Comparison of ENCODE assay signal across 19 cellular contexts in the genomic region with DNA sequence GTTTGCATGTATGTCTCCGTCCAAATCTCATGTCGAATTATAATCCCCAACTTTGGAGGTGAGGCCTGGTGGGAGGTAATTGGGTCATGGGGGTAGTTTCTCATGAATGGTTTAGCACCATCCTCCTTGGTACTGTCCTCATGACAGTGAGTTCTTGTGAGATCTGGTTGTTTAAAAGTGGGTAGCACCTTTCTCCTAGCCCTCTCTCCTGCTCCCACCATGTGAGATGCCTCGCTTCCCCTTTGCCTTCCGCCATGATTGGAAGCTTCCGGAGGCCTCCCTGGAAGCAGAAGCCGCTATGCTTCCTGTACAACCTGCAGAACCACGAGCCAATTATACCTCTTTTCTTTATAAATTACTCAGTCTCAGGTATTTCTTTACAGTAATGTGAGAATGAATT.
DNase-seq lines count a peak whose midpoint lies in the region; ATAC-seq, FAIRE-seq and TF ChIP-seq lines count a peak whose summit lies in the region.
"Had no signal": no experiment of that assay in that cellular context is flagged by ENCODE, and none has a peak within 500 bp of the region (broad histone marks: within the 10 kb centered on the region; RNA-seq: fewer than 3 reads in every experiment).

No MANE protein-coding gene starts in this region.

- H3K4me2 ChIP-seq in Karpas-422 (ENCODE audit: low read depth, low read length, poor library complexity, severe bottlenecking) = peak overlapping the region; percentile 45
- no peak overlapping the region; the same call in 1 of the 2 replicates for H3K4me2 ChIP-seq in GM12878 (ENCODE audit: control insufficient read depth, insufficient read depth)
- H3K4me2 ChIP-seq: hepatocyte had no signal

- peaks cover 94% of the 10 kb centered on the region for H3K79me2 ChIP-seq in Karpas-422 (ENCODE audit: low read length)
- peaks cover 61% of the 10 kb centered on the region for H3K79me2 ChIP-seq in GM12878 (ENCODE audit: control insufficient read depth, insufficient read depth, low read length)
- H3K79me2 ChIP-seq: hepatocyte had no signal

- no peak for TF ChIP-seq RAD21 in GM12878 (IDR thresholded peaks at IDR 0.05; ENCODE audit: insufficient read depth, low read depth, low read length)

- H3K27me3 ChIP-seq in Karpas-422 (ENCODE audit: low read length) (no peaks in the 10 kb centered on the region), GM12878 (replicated peaks in 1 of 2; ENCODE audit: control insufficient read depth in 2 of 2, insufficient read depth in 2 of 2, low read length in 1 of 2) (no peaks in the 10 kb centered on the region)
- H3K27me3 ChIP-seq: hepatocyte had no signal

- H3K9ac ChIP-seq in Karpas-422 (ENCODE audit: low read length) = no peak overlapping the region
- H3K9ac ChIP-seq in GM12878 (ENCODE audit: control insufficient read depth, insufficient read depth, low read length) = no peak overlapping the region

- no TSS peak for BruUV-seq in GM12878 (replicated peaks; lab: Mats Ljungman, UMichigan)

- H3K4me1 Mint-ChIP-seq in T-helper 2 cell treated with Interferon-gamma antibody and Interleukin-4, amounts not matched to agents 5 μg/mL and 100 μg/mL, for 36 hours (ENCODE audit: low read depth) = peaks cover 84% of the 10 kb centered on the region
- peaks cover 84% of the 10 kb centered on the region for H3K4me1 Mint-ChIP-seq in neural crest cell

- no peak for TF ChIP-seq EP300 in GM12878 (IDR thresholded peaks at IDR 0.05; ENCODE audit: borderline replicate concordance in 1 of 2, control insufficient read depth in 1 of 2, low read depth in 2 of 2, low read length in 2 of 2)

- H2AFZ ChIP-seq in Karpas-422 (ENCODE audit: low read length) (no peak overlapping the region), GM12878 (ENCODE audit: control insufficient read depth, low read depth, low read length) (no peak overlapping the region)
- H2AFZ ChIP-seq: hepatocyte had no signal

- CTCF ChIA-PET in GM12878 (lab: Yijun Ruan, JAX) = interaction anchor here (3.5 to 3.6 kb wide), 2 partner anchors 13 to 27 kb away, joined by 16 to 26 read pairs; no protein-coding TSS in a partner anchor

- 69% methylated on average over 7 of the region's 7 CpGs for WGBS in GM12878 (ENCODE audit: insufficient coverage, insufficient replicate concordance, low lambda C conversion rate, missing lambda C conversion rate)

- H3K27ac Mint-ChIP-seq in T-helper 2 cell treated with Interferon-gamma antibody and Interleukin-4, amounts not matched to agents 5 μg/mL and 100 μg/mL, for 36 hours = peak overlapping the region; percentile 95
- H3K27ac Mint-ChIP-seq in neural crest cell (ENCODE audit: unreplicated experiment) = peak overlapping the region; percentile 63

- no peaks in the 10 kb centered on the region for H3K9me3 Mint-ChIP-seq in T-helper 2 cell treated with Interferon-gamma antibody and Interleukin-4, amounts not matched to agents 5 μg/mL and 100 μg/mL, for 36 hours
- no peaks in the 10 kb centered on the region for H3K9me3 Mint-ChIP-seq in neural crest cell
- H3K9me3 Mint-ChIP-seq: CD14-positive monocyte had no signal

- no peak for TF ChIP-seq POLR2A in GM12878 (IDR thresholded peaks at IDR 0.05; ENCODE audit: low read depth, low read length)

- SMC1A ChIA-PET in GM12878 (lab: Charles Lee; ENCODE audit: uncharacterized antibody, unreplicated experiment) = interaction anchor here (3.3 to 4.2 kb wide), 3 partner anchors 10 to 13 kb away, joined by 13 to 78 read pairs (median 16); no protein-coding TSS in a partner anchor

- no peaks in the 10 kb centered on the region for H3K9me2 ChIP-seq in Karpas-422 (replicated peaks; ENCODE audit: insufficient read depth, low read length)

- no peak for ATAC-seq in GM12878
- ATAC-seq: esophagus mucosa, left cardiac atrium had no signal

- no peak for FAIRE-seq in GM12878 (lab: Jason Lieb, UNC)
- FAIRE-seq: TTC549 had no signal

- H4K20me1 ChIP-seq in Karpas-422 (ENCODE audit: insufficient read depth, low read depth, low read length) = no peaks in the 10 kb centered on the region
- H4K20me1 ChIP-seq in GM12878 (ENCODE audit: control insufficient read depth, insufficient read depth) = no peaks in the 10 kb centered on the region

- in situ Hi-C loops in GM12878 (cut with MboI) = no loop called here

- POLR2A ChIA-PET in GM12878 (lab: Charles Lee) = interaction anchor here (0.7 to 2.5 kb wide), 2 partner anchors 12 to 93 kb away, joined by 3 to 10 read pairs; no protein-coding TSS in a partner anchor

- no peak for DNase-seq in T-helper 2 cell treated with Interferon-gamma antibody and Interleukin-4, amounts not matched to agents 5 μg/mL and 100 μg/mL, for 36 hours (ENCODE audit: low spot score)
- DNase-seq in T-helper 2 cell (no peak), Karpas-422 (no peak), GM12878 (ENCODE audit: low read depth, low spot score) (no peak), neural crest cell (ENCODE audit: low read depth, low spot score) (no peak), DMS114 treated with DMSO at 0.1 percent for 48 hours (lab: John Stamatoyannopoulos, UW; ENCODE audit: unreplicated experiment) (no peak), MV-4-11 (lab: John Stamatoyannopoulos, UW) (no peak), COLO829 (ENCODE audit: low spot score) (no peak)
- DNase-seq: 8988T, anterior cingulate cortex, left cardiac atrium, NCI-H1092, NCI-H2227 treated with DMSO at 0.1 percent for 48 hours, SIG-M5 had no signal

- no peak overlapping the region for H3K4me3 ChIP-seq in Karpas-422 (ENCODE audit: low read length)
- H3K4me3 ChIP-seq in GM12878 = no peak overlapping the region
- H3K4me3 ChIP-seq: coronary artery, hepatocyte had no signal

- H3K27me3 Mint-ChIP-seq in T-helper 2 cell treated with Interferon-gamma antibody and Interleukin-4, amounts not matched to agents 5 μg/mL and 100 μg/mL, for 36 hours (ENCODE audit: low read depth) = no peaks in the 10 kb centered on the region
- no peaks in the 10 kb centered on the region for H3K27me3 Mint-ChIP-seq in neural crest cell (ENCODE audit: low read depth)

- peaks cover 99% of the 10 kb centered on the region for H3K4me1 ChIP-seq in Karpas-422 (ENCODE audit: low read length)
- H3K4me1 ChIP-seq in GM12878 (ENCODE audit: control insufficient read depth, insufficient read depth, low read length) = peaks cover 72% of the 10 kb centered on the region

- RAD21 ChIA-PET in GM12878 (lab: Charles Lee; ENCODE audit: unreplicated experiment) = interaction anchor here (0.7 kb wide), 1 partner anchor 9 kb away, joined by 3 read pairs; no protein-coding TSS in a partner anchor

- intact Hi-C loops in GM12878 (cut with micrococcal nuclease; ENCODE audit: unreplicated experiment) = no loop called here

- H3K9me3 ChIP-seq in Karpas-422 (ENCODE audit: low read length) = no peaks in the 10 kb centered on the region
- no peaks in the 10 kb centered on the region for H3K9me3 ChIP-seq in GM12878 (replicated peaks; ENCODE audit: control insufficient read depth, insufficient read depth, low read length)

- TF ChIP-seq CTCF in GM12878 (IDR thresholded peaks at IDR 0.05 in 2 of 3, conservative IDR thresholded peaks at IDR 0.05 in 1 of 3; ENCODE audit: control insufficient read depth in 2 of 3, extremely low read depth in 1 of 3, insufficient read depth in 1 of 3, low read depth in 3 of 3, low read length in 3 of 3) (no peak), neural crest cell (conservative IDR thresholded peaks at IDR 0.05) (no peak)

- peaks cover 49% of the 10 kb centered on the region for H3K36me3 Mint-ChIP-seq in T-helper 2 cell treated with Interferon-gamma antibody and Interleukin-4, amounts not matched to agents 5 μg/mL and 100 μg/mL, for 36 hours (ENCODE audit: low read depth)
- H3K36me3 Mint-ChIP-seq in neural crest cell (ENCODE audit: low read depth) = peaks cover 11% of the 10 kb centered on the region

- H3K27ac ChIP-seq in Karpas-422 (ENCODE audit: low read length) (peak overlapping the region; percentile 93), GM12878 (ENCODE audit: control insufficient read depth, insufficient read depth) (peak overlapping the region; percentile 85)
- H3K27ac ChIP-seq: coronary artery, hepatocyte had no signal

- peak overlapping the region; percentile 70 for H3K4me3 Mint-ChIP-seq in T-helper 2 cell treated with Interferon-gamma antibody and Interleukin-4, amounts not matched to agents 5 μg/mL and 100 μg/mL, for 36 hours
- peak overlapping the region; percentile 67 for H3K4me3 Mint-ChIP-seq in neural crest cell
- H3K4me3 Mint-ChIP-seq: CD14-positive monocyte had no signal

- H3K36me3 ChIP-seq in Karpas-422 (ENCODE audit: insufficient read depth, low read length) (no peaks in the 10 kb centered on the region; the same call in 1 of the 2 replicates), GM12878 (ENCODE audit: control insufficient read depth in 2 of 2, insufficient read depth in 2 of 2, low read length in 1 of 2) (peaks cover 3 to 12% of the 10 kb centered on the region in 2 experiments; a peak in 2 of 4 replicates)

TF ChIP-seq in GM12878, 131 proteins besides CTCF, POLR2A, EP300 and RAD21 (continues in another document):
- TF ChIP-seq, protein P1, sequence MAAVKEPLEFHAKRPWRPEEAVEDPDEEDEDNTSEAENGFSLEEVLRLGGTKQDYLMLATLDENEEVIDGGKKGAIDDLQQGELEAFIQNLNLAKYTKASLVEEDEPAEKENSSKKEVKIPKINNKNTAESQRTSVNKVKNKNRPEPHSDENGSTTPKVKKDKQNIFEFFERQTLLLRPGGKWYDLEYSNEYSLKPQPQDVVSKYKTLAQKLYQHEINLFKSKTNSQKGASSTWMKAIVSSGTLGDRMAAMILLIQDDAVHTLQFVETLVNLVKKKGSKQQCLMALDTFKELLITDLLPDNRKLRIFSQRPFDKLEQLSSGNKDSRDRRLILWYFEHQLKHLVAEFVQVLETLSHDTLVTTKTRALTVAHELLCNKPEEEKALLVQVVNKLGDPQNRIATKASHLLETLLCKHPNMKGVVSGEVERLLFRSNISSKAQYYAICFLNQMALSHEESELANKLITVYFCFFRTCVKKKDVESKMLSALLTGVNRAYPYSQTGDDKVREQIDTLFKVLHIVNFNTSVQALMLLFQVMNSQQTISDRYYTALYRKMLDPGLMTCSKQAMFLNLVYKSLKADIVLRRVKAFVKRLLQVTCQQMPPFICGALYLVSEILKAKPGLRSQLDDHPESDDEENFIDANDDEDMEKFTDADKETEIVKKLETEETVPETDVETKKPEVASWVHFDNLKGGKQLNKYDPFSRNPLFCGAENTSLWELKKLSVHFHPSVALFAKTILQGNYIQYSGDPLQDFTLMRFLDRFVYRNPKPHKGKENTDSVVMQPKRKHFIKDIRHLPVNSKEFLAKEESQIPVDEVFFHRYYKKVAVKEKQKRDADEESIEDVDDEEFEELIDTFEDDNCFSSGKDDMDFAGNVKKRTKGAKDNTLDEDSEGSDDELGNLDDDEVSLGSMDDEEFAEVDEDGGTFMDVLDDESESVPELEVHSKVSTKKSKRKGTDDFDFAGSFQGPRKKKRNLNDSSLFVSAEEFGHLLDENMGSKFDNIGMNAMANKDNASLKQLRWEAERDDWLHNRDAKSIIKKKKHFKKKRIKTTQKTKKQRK (IDR thresholded peaks at IDR 0.05; ENCODE audit: low read depth, low read length) = no peak
- no peak for TF ChIP-seq NR2C1 (IDR thresholded peaks at IDR 0.05)
- no peak for TF ChIP-seq MYB (IDR thresholded peaks at IDR 0.05; ENCODE audit: borderline replicate concordance, low read depth, low read length)
- no peak for TF ChIP-seq EED (IDR thresholded peaks at IDR 0.05; ENCODE audit: low read depth)
- TF ChIP-seq ZNF274 (IDR thresholded peaks at IDR 0.05; ENCODE audit: insufficient read depth, insufficient read length) = no peak
